Comparison of ENCODE assay signal across 8 cellular contexts in genomic region chr11:123103326-123103980, GRCh38. TPM values are rescaled to one million over a fixed set of nuclear protein-coding genes. Genes with fewer than 3 reads are reported as not detected.
DNase-seq lines count a peak whose midpoint lies in the region; ATAC-seq and TF ChIP-seq lines count a peak whose summit lies in the region.

No MANE protein-coding gene starts in this region.

- TF ChIP-seq CTCF in BE2C (IDR thresholded peaks at IDR 0.05; ENCODE audit: low read depth, low read length) (peak; percentile 87), GM13977 (IDR thresholded peaks at IDR 0.05; ENCODE audit: extremely low read depth, insufficient read depth, missing control alignments) (peak; percentile 22), epithelial cell of proximal tubule (conservative IDR thresholded peaks at IDR 0.05; ENCODE audit: low read depth, low read length) (peak; percentile 73), mucosa of descending colon (IDR thresholded peaks at IDR 0.05) (no peak)

- no peaks in the 10 kb centered on the region for H3K27me3 ChIP-seq in BE2C

- H3K9me3 ChIP-seq in BE2C (no peaks in the 10 kb centered on the region), mucosa of descending colon (no peaks in the 10 kb centered on the region)

- in situ Hi-C loops in GM13977 (cut with MboI; ENCODE audit: low pct_unique_long_range_greater_than_20kb, low sequenced_read_pairs, unreplicated experiment), result loop anchor here (25.0 kb wide), 1 partner anchor 459 kb away; no protein-coding TSS in a partner anchor

- no peaks in the 10 kb centered on the region for H3K9me3 Mint-ChIP-seq in activated CD4-positive, alpha-beta T cell treated with anti-CD3 and anti-CD28 coated beads, Interleukin-2, amount 10 ng/mL, durations not matched to agents 24 days and 14 days

- peaks cover 6% of the 10 kb centered on the region for H3K27me3 Mint-ChIP-seq in activated CD4-positive, alpha-beta T cell treated with anti-CD3 and anti-CD28 coated beads, Interleukin-2, amount 10 ng/mL, durations not matched to agents 24 days and 14 days

- H3K36me3 Mint-ChIP-seq in activated CD4-positive, alpha-beta T cell treated with anti-CD3 and anti-CD28 coated beads, Interleukin-2, amount 10 ng/mL, durations not matched to agents 24 days and 14 days (ENCODE audit: low read depth), result no peaks in the 10 kb centered on the region

- peaks cover 21% of the 10 kb centered on the region for H3K4me1 Mint-ChIP-seq in activated CD4-positive, alpha-beta T cell treated with anti-CD3 and anti-CD28 coated beads, Interleukin-2, amount 10 ng/mL, durations not matched to agents 24 days and 14 days

- H3K4me3 ChIP-seq in BE2C (ENCODE audit: low read depth, low read length) (no peak overlapping the region), epithelial cell of proximal tubule (ENCODE audit: low read depth, low read length) (no peak overlapping the region), mucosa of descending colon (no peak overlapping the region)

- ATAC-seq in mucosa of descending colon, result peak; percentile 54
- no peak for ATAC-seq in HG02884 (IDR thresholded peaks at IDR 0.05; ENCODE audit: unreplicated experiment)
- ATAC-seq in HG02571 (IDR thresholded peaks at IDR 0.05; ENCODE audit: unreplicated experiment), result no peak

- intact Hi-C loops in activated CD4-positive, alpha-beta T cell treated with anti-CD3 and anti-CD28 coated beads, Interleukin-2, amount 10 ng/mL, durations not matched to agents 24 days and 14 days (cut with micrococcal nuclease), result loop anchor here (2.0 to 5.0 kb wide), 2 partner anchors 33 to 41 kb away; partner anchors contain the start of gene HSPA8
- intact Hi-C loops in mucosa of descending colon (cut with DNase I, micrococcal nuclease), result no loop called here

- H3K4me3 Mint-ChIP-seq in activated CD4-positive, alpha-beta T cell treated with anti-CD3 and anti-CD28 coated beads, Interleukin-2, amount 10 ng/mL, durations not matched to agents 24 days and 14 days, result no peak overlapping the region

- H3K4me1 ChIP-seq in BE2C (peaks cover 5% of the 10 kb centered on the region; the same call in 1 of the 2 replicates), mucosa of descending colon (ENCODE audit: low read depth) (no peaks in the 10 kb centered on the region)

- DNase-seq in BE2C (peak; percentile 67), GM13977 (ENCODE audit: low spot score) (no peak), NCI-H2196 (lab: John Stamatoyannopoulos, UW; ENCODE audit: unreplicated experiment) (peak; percentile 70), epithelial cell of proximal tubule (ENCODE audit: low read depth) (no peak), mucosa of descending colon (peak in 1 of 3 donors; percentile 54)
- peak; percentile 79 for DNase-seq in activated CD4-positive, alpha-beta T cell treated with anti-CD3 and anti-CD28 coated beads, Interleukin-2, amount 10 ng/mL, durations not matched to agents 24 days and 14 days

- H3K27ac Mint-ChIP-seq in activated CD4-positive, alpha-beta T cell treated with anti-CD3 and anti-CD28 coated beads, Interleukin-2, amount 10 ng/mL, durations not matched to agents 24 days and 14 days, result no peak overlapping the region

- H3K36me3 ChIP-seq in BE2C, result no peaks in the 10 kb centered on the region
- H3K36me3 ChIP-seq in mucosa of descending colon (ENCODE audit: low read depth), result no peaks in the 10 kb centered on the region

RNA-seq across cellular contexts. Expression of gene HSPA8, which starts 41.5 kb away (rescaled TPM):
- 1,196 TPM for polyA plus RNA-seq in BE2C (2012; ENCODE audit: insufficient read depth, insufficient read length, low read depth)
- total RNA-seq in activated CD4-positive, alpha-beta T cell treated with anti-CD3 and anti-CD28 coated beads, Interleukin-2, amount 10 ng/mL, durations not matched to agents 24 days and 14 days, result 4,739 and 4,820 TPM in 2 replicates
- total RNA-seq in epithelial cell of proximal tubule (1,872 and 3,297 TPM in 2 replicates), mucosa of descending colon (100 to 1,000 TPM; 496 to 909 (median 797) TPM)

Comparison
In these comparisons a context has a peak if more than half of its experiments do, and no peak if none do; other contexts are left out.
1. DNase-seq: peak in BE2C (single experiment), NCI-H2196 (single experiment) and activated CD4-positive, alpha-beta T cell treated with anti-CD3 and anti-CD28 coated beads, Interleukin-2, amount 10 ng/mL, durations not matched to agents 24 days and 14 days (single experiment); none in GM13977 (single experiment) and epithelial cell of proximal tubule (single experiment).